ENCODE assay signal across 8 cellular contexts in genomic region chr19:12945479-12946091, GRCh38. TPM values are rescaled to one million over a fixed set of nuclear protein-coding genes. Genes with fewer than 3 reads are reported as not detected.
DNase-seq lines count a peak whose midpoint lies in the region; ATAC-seq and TF ChIP-seq lines count a peak whose summit lies in the region.

Gene RAD23A (plus strand): TSS chr19:12945862. CDS start chr19:12945949, 87 bp downstream.

- no peaks in the 10 kb centered on the region for H3K9me3 ChIP-seq in Panc1 (ENCODE audit: control insufficient read depth, insufficient read depth, low read depth, low read length)
- no peaks in the 10 kb centered on the region for H3K9me3 ChIP-seq in mucosa of stomach (ENCODE audit: control insufficient read depth, low read length)

- H3K27me3 ChIP-seq in Panc1 (ENCODE audit: control insufficient read depth, insufficient read depth, low read length) (no peaks in the 10 kb centered on the region), mucosa of stomach (ENCODE audit: control insufficient read depth, insufficient read depth, low read length) (no peaks in the 10 kb centered on the region)

- peak within 1 kb of the TSS; percentile 92 for H3K4me3 Mint-ChIP-seq in activated T-cell treated with anti-CD3 and anti-CD28 coated beads, Interleukin-2, amount 50 U/mL, for 24 hours

- DNase-seq in DMS53 treated with DMSO at 0.1 percent for 48 hours (lab: John Stamatoyannopoulos, UW; ENCODE audit: unreplicated experiment) (peak; percentile 85), KG1 (lab: John Stamatoyannopoulos, UW) (peak; percentile 98), Panc1 (ENCODE audit: low read depth, low spot score) (peak; percentile 83), erythroblast (lab: John Stamatoyannopoulos, UW) (peak; percentile 99 to 100)
- DNase-seq in activated T-cell treated with anti-CD3 and anti-CD28 coated beads, Interleukin-2, amount 50 U/mL, for 24 hours: peak; percentile 99
- peak; percentile 99 for DNase-seq in stimulated activated CD8-positive, alpha-beta memory T cell treated with anti-CD3 and anti-CD28 coated beads, Interleukin-4, amount 100 ng/mL, for 48 hours

- H3K36me3 Mint-ChIP-seq in activated T-cell treated with anti-CD3 and anti-CD28 coated beads, Interleukin-2, amount 50 U/mL, for 24 hours (ENCODE audit: low read depth): peaks cover 97% of the 10 kb centered on the region

- no TSS peak for BruUV-seq in Panc1 (replicated peaks; lab: Mats Ljungman, UMichigan)

- H3K9ac ChIP-seq in mucosa of stomach (ENCODE audit: low read length): peak within 1 kb of the TSS; percentile 69

- H3K27ac ChIP-seq in Panc1 (ENCODE audit: low read length): peak within 1 kb of the TSS; percentile 98

- no peaks in the 10 kb centered on the region for H3K9me3 Mint-ChIP-seq in activated T-cell treated with anti-CD3 and anti-CD28 coated beads, Interleukin-2, amount 50 U/mL, for 24 hours

- H3K4me1 ChIP-seq in Panc1 (ENCODE audit: control insufficient read depth, insufficient read depth, low read length) (peaks cover 21% of the 10 kb centered on the region), mucosa of stomach (ENCODE audit: control insufficient read depth, insufficient read depth, low read length) (peaks cover 39% of the 10 kb centered on the region)

- ATAC-seq in GM21723 (IDR thresholded peaks at IDR 0.05; ENCODE audit: unreplicated experiment) (peak; percentile 61), Panc1 (peak; percentile 88)

- peak; percentile 96 for TF ChIP-seq POLR2A in erythroblast (IDR thresholded peaks at IDR 0.05; ENCODE audit: low read length)

- peak within 1 kb of the TSS; percentile 98 for H3K27ac Mint-ChIP-seq in activated T-cell treated with anti-CD3 and anti-CD28 coated beads, Interleukin-2, amount 50 U/mL, for 24 hours

- intact Hi-C loops in Panc1 (cut with micrococcal nuclease; ENCODE audit: unreplicated experiment): no loop called here

- H3K36me3 ChIP-seq in Panc1 (ENCODE audit: control insufficient read depth, insufficient read depth, low read length): peaks cover 14% of the 10 kb centered on the region
- H3K36me3 ChIP-seq in mucosa of stomach (ENCODE audit: control insufficient read depth, insufficient read depth, low read length): peaks cover 33% of the 10 kb centered on the region

- H3K4me3 ChIP-seq in Panc1 (ENCODE audit: low read depth in 2 of 2, low read length in 2 of 2): peak within 1 kb of the TSS; percentile 89 to 91
- H3K4me3 ChIP-seq in mucosa of stomach (ENCODE audit: low read length): peak within 1 kb of the TSS; percentile 53

- H3K4me1 Mint-ChIP-seq in activated T-cell treated with anti-CD3 and anti-CD28 coated beads, Interleukin-2, amount 50 U/mL, for 24 hours (ENCODE audit: low read depth): peaks cover 73% of the 10 kb centered on the region

- H3K27me3 Mint-ChIP-seq in activated T-cell treated with anti-CD3 and anti-CD28 coated beads, Interleukin-2, amount 50 U/mL, for 24 hours: no peaks in the 10 kb centered on the region

- CTCF ChIA-PET in Panc1 (lab: Charles Lee): no interaction called here

- in situ Hi-C loops in Panc1 (cut with HindIII; ENCODE audit: low pct_unique_long_range_greater_than_20kb, low sequenced_read_pairs): no loop called here

- no peak for TF ChIP-seq CTCF in Panc1 (IDR thresholded peaks at IDR 0.05)

- POLR2A ChIA-PET in Panc1 (lab: Charles Lee): interaction anchor here (0.7 kb wide), 1 partner anchor 55 kb away, joined by 3 read pairs; no protein-coding TSS in a partner anchor

RNA-seq across cellular contexts. Expression of gene RAD23A, which starts in this region (rescaled TPM):
- total RNA-seq in Panc1 (2021; ENCODE audit: unreplicated experiment): 111 TPM
- 173 TPM for polyA plus RNA-seq in Panc1 (2012; ENCODE audit: insufficient read length)

Comparison
In these comparisons a context has a peak if more than half of its experiments do, and no peak if none do; other contexts are left out.
1. Peak in every context shown above with its lines: DNase-seq, ATAC-seq, H3K4me3 ChIP-seq and H3K27ac ChIP-seq.